In genomic region chr17:50097907-50098306, GRCh38 we compare ENCODE assay signal across 18 cellular contexts. TPM values are rescaled to one million over a fixed set of nuclear protein-coding genes. Genes with fewer than 3 reads are reported as not detected.
A peak's percentile ranks its signal among the peaks of the same experiment; 100 is the strongest.
DNase-seq lines count a peak whose midpoint lies in the region; TF ChIP-seq lines count a peak whose summit lies in the region.
"Had no signal": no experiment of that assay in that cellular context is flagged by ENCODE, and none has a peak within 500 bp of the region (broad histone marks: within the 10 kb centered on the region; RNA-seq: fewer than 3 reads in every experiment).

No MANE protein-coding gene starts in this region.

- H3K27me3 ChIP-seq in adipocyte (replicated peaks; ENCODE audit: control insufficient read depth, insufficient read depth, low read length) (no peaks in the 10 kb centered on the region), subcutaneous abdominal adipose tissue (ENCODE audit: control insufficient read depth in 5 of 5, insufficient read depth in 4 of 5, low read length in 5 of 5) (no peaks in the 10 kb centered on the region)
- H3K27me3 ChIP-seq: Peyer's patch, SJCRH30 had no signal

- H3K27me3 Mint-ChIP-seq in brain (peaks cover 6% of the 10 kb centered on the region), neural crest cell (ENCODE audit: low read depth) (no peaks in the 10 kb centered on the region)
- H3K27me3 Mint-ChIP-seq: CD4-positive, alpha-beta memory T cell had no signal

- H3K9me3 Mint-ChIP-seq in brain (peaks cover 0 to 2% (median 0%) of the 10 kb centered on the region in 5 experiments), neural crest cell (no peaks in the 10 kb centered on the region)
- H3K9me3 Mint-ChIP-seq: CD4-positive, alpha-beta memory T cell had no signal

- H3K27ac ChIP-seq in subcutaneous abdominal adipose tissue (ENCODE audit: low read depth, low read length), result peak overlapping the region; percentile 89
- H3K27ac ChIP-seq: SJCRH30 had no signal

- H3K4me1 ChIP-seq in adipocyte (ENCODE audit: control insufficient read depth, insufficient read depth, low read length) (peaks cover 71% of the 10 kb centered on the region), subcutaneous abdominal adipose tissue (ENCODE audit: control insufficient read depth in 5 of 5, insufficient read depth in 5 of 5, low read length in 5 of 5) (peaks cover 17 to 79% (median 78%) of the 10 kb centered on the region in 5 donors)

- no peak for TF ChIP-seq CTCF in brain (conservative IDR thresholded peaks at IDR 0.05)
- no peak for TF ChIP-seq CTCF in neural crest cell (conservative IDR thresholded peaks at IDR 0.05)
- TF ChIP-seq CTCF in GM10266 (IDR thresholded peaks at IDR 0.05; ENCODE audit: control insufficient read depth, insufficient read depth, low read depth, missing control alignments), result no peak

- H3K9ac ChIP-seq in adipocyte (ENCODE audit: low read length) (peak overlapping the region; percentile 14), subcutaneous abdominal adipose tissue (ENCODE audit: low read length in 5 of 5) (peak overlapping the region in 1 of 5 donors; percentile 87)

- H3K36me3 Mint-ChIP-seq in brain (peaks cover 10% of the 10 kb centered on the region), neural crest cell (ENCODE audit: low read depth) (no peaks in the 10 kb centered on the region)

- H3K36me3 ChIP-seq in adipocyte (ENCODE audit: control insufficient read depth, insufficient read depth, low read length, severe bottlenecking), result peaks cover 19% of the 10 kb centered on the region
- H3K36me3 ChIP-seq in subcutaneous abdominal adipose tissue (ENCODE audit: control insufficient read depth in 5 of 5, insufficient read depth in 5 of 5, low read length in 5 of 5), result peaks cover 0 to 45% (median 38%) of the 10 kb centered on the region in 5 donors
- H3K36me3 ChIP-seq: SJCRH30 had no signal

- H3K27ac Mint-ChIP-seq in brain (peak overlapping the region in 3 of 5 experiments; percentile 24 to 77 (median 69)), neural crest cell (ENCODE audit: unreplicated experiment) (no peak overlapping the region)

- H3K4me1 Mint-ChIP-seq in brain (peaks cover 85% of the 10 kb centered on the region), neural crest cell (peaks cover 21% of the 10 kb centered on the region)

- no peak for DNase-seq in adipocyte (ENCODE audit: low read depth)
- no peak for DNase-seq in neural crest cell (ENCODE audit: low read depth, low spot score)
- no peak for DNase-seq in GM10266 (ENCODE audit: extremely low spot score)
- DNase-seq in effector CD4-positive, alpha-beta T cell, result no peak
- no peak for DNase-seq in NCI-H2081 (lab: John Stamatoyannopoulos, UW)
- DNase-seq: GOT3, HCEC 1CT, IMR-90, MV-4-11, NCI-H1105 treated with DMSO at 0.1 percent for 48 hours, NCI-H2029 treated with DMSO at 0.1 percent for 48 hours, NCI-H446, NCI-H526, Peyer's patch, SJCRH30 had no signal

- no peak overlapping the region for H3K4me3 ChIP-seq in adipocyte (ENCODE audit: low read length)
- no peak overlapping the region for H3K4me3 ChIP-seq in subcutaneous abdominal adipose tissue (ENCODE audit: low read depth in 1 of 5, low read length in 5 of 5)
- H3K4me3 ChIP-seq: SJCRH30 had no signal

- H3K4me3 Mint-ChIP-seq in brain (peak overlapping the region in 1 of 5 experiments; percentile 34), neural crest cell (peak overlapping the region; percentile 24)

- H3K9me3 ChIP-seq in adipocyte (ENCODE audit: control insufficient read depth, low read length) (no peaks in the 10 kb centered on the region), subcutaneous abdominal adipose tissue (ENCODE audit: control insufficient read depth in 5 of 5, low read length in 5 of 5) (no peaks in the 10 kb centered on the region)
- H3K9me3 ChIP-seq: Peyer's patch, SJCRH30 had no signal

RNA-seq across cellular contexts. Expression of gene PDK2, which starts 2.8 kb away (rescaled TPM):
- 80.8 TPM for polyA plus RNA-seq in brain (ENCODE audit: insufficient read depth, low read depth, low replicate concordance)
- 21.6 and 24.6 TPM in 2 replicates for total RNA-seq in neural crest cell

RNA-seq across cellular contexts. Expression of gene SAMD14, which starts 32.1 kb away (rescaled TPM):
- polyA plus RNA-seq in brain (ENCODE audit: insufficient read depth, low read depth, low replicate concordance), result 24.4 TPM
- total RNA-seq in neural crest cell, result 26.1 and 28.7 TPM in 2 replicates

RNA-seq across cellular contexts. Expression of gene ITGA3, which starts 42.0 kb away (rescaled TPM):
- 41.3 TPM for polyA plus RNA-seq in brain (ENCODE audit: insufficient read depth, low read depth, low replicate concordance)
- 4.5 and 4.8 TPM in 2 replicates for total RNA-seq in neural crest cell

RNA-seq across cellular contexts. Expression of gene PPP1R9B, which starts 52.6 kb away (rescaled TPM):
- polyA plus RNA-seq in brain (ENCODE audit: insufficient read depth, low read depth, low replicate concordance), result 53.1 TPM
- total RNA-seq in neural crest cell, result 67.1 and 68.8 TPM in 2 replicates
